Comparison of ENCODE assay signal across 12 cellular contexts in the genomic region with DNA sequence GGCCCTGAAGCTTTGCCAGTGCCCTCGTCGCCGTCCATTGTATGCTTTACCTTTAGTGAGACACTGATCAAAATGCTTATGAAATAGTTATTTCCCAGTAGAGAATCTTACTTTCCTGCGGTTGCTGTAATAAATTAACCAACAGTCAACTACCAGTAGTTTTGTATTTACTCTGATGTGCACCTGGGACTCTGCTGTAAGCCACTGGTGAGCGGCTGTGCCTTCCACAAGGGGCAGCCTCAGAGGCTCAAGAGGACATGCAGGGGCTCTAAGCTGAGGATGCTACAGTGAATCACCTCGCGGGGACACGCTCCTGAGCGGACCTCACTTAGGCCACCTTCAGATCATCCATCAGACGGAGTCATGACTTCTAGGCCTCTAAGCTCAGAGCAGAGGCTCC.
A peak's percentile ranks its signal among the peaks of the same experiment; 100 is the strongest.
DNase-seq lines count a peak whose midpoint lies in the region; ATAC-seq and TF ChIP-seq lines count a peak whose summit lies in the region.
"Had no signal": no experiment of that assay in that cellular context is flagged by ENCODE, and none has a peak within 500 bp of the region (broad histone marks: within the 10 kb centered on the region; RNA-seq: fewer than 3 reads in every experiment).

No MANE protein-coding gene starts in this region.

- H3K36me3 ChIP-seq in osteoblast (ENCODE audit: insufficient read depth, low read length), result no peaks in the 10 kb centered on the region

- H2AFZ ChIP-seq in osteoblast (ENCODE audit: low read length), result no peak overlapping the region

- peak; percentile 67 for ATAC-seq in GM19324 (IDR thresholded peaks at IDR 0.05; ENCODE audit: low FRiP score, unreplicated experiment)
- ATAC-seq in HG02678 (IDR thresholded peaks at IDR 0.05; ENCODE audit: unreplicated experiment), result peak; percentile 70
- ATAC-seq in HG03520 (IDR thresholded peaks at IDR 0.05; ENCODE audit: unreplicated experiment), result peak; percentile 36
- no peak for ATAC-seq in foreskin keratinocyte
- ATAC-seq: T-cell had no signal

- H3K4me3 ChIP-seq in osteoblast (ENCODE audit: insufficient read depth, low read length), result no peak overlapping the region

- H3K27ac ChIP-seq in osteoblast (ENCODE audit: low read depth, low read length) (no peak overlapping the region), foreskin keratinocyte (no peak overlapping the region)

- in situ Hi-C loops in KBM-7 (cut with MboI; ENCODE audit: low pct_unique_long_range_greater_than_20kb, low sequenced_read_pairs), result no loop called here

- H4K20me1 ChIP-seq in osteoblast (ENCODE audit: insufficient read depth, low read length), result no peaks in the 10 kb centered on the region

- H3K4me1 ChIP-seq in osteoblast (ENCODE audit: insufficient read depth, low read length) (no peaks in the 10 kb centered on the region), foreskin keratinocyte (no peaks in the 10 kb centered on the region)

- H3K9me3 ChIP-seq in osteoblast (ENCODE audit: low read depth, low read length), result no peaks in the 10 kb centered on the region

- no peaks in the 10 kb centered on the region for H3K79me2 ChIP-seq in osteoblast (ENCODE audit: insufficient read depth, low read length)

- no peak for TF ChIP-seq CTCF in osteoblast (IDR thresholded peaks at IDR 0.05; ENCODE audit: extremely low read depth, low read depth, low read length)
- TF ChIP-seq CTCF in foreskin keratinocyte (conservative IDR thresholded peaks at IDR 0.05), result no peak

- H3K27me3 ChIP-seq in osteoblast (ENCODE audit: insufficient read depth, low read length) (no peaks in the 10 kb centered on the region), foreskin keratinocyte (no peaks in the 10 kb centered on the region)

- H3K4me2 ChIP-seq in osteoblast (ENCODE audit: insufficient read depth, low read length), result no peak overlapping the region

- DNase-seq in osteoblast (ENCODE audit: insufficient read length, low spot score, missing footprints) (peak; percentile 58), foreskin keratinocyte (no peak), KBM-7 (no peak)
- DNase-seq in effector CD8-positive, alpha-beta T cell (lab: John Stamatoyannopoulos, UW), result no peak
- DNase-seq: activated CD4-positive, alpha-beta memory T cell treated with anti-CD3 and anti-CD28 coated beads, Interleukin-2, amount 10 ng/mL, durations not matched to agents 7 days and 5 days; activated naive CD4-positive, alpha-beta T cell treated with anti-CD3 and anti-CD28 coated beads, Interleukin-2, amount 10 ng/mL, durations not matched to agents 7 days and 5 days; HFFc6; NCI-H2107; T-cell had no signal
